Comparison of ENCODE assay signal across 9 cellular contexts in genomic region chr22:31230871-31231621, GRCh38. TPM values are rescaled to one million over a fixed set of nuclear protein-coding genes. Genes with fewer than 3 reads are reported as not detected.
DNase-seq lines count a peak whose midpoint lies in the region; TF ChIP-seq lines count a peak whose summit lies in the region.
"Had no signal": no experiment of that assay in that cellular context is flagged by ENCODE, and none has a peak within 500 bp of the region (broad histone marks: within the 10 kb centered on the region; RNA-seq: fewer than 3 reads in every experiment).

No MANE protein-coding gene starts in this region.

- WGBS in GM23248 (ENCODE audit: low coverage in 1 of 2, low lambda C conversion rate in 2 of 2, missing lambda C conversion rate in 2 of 2), 2 experiments, result 80 to 85% methylated on average over 3 of the region's 3 CpGs

- H3K79me2 ChIP-seq in GM23248 (ENCODE audit: insufficient read depth), result no peaks in the 10 kb centered on the region

- H3K4me3 Mint-ChIP-seq in MCF 10A (ENCODE audit: unreplicated experiment), result no peak overlapping the region
- H3K4me3 Mint-ChIP-seq: stimulated activated naive CD8-positive, alpha-beta T cell treated with anti-CD3 and anti-CD28 coated beads, Interleukin-15, amount 100 ng/mL, for 72 hours had no signal

- H3K27me3 ChIP-seq in GM23248 (replicated peaks; ENCODE audit: insufficient read depth) (no peaks in the 10 kb centered on the region), kidney epithelial cell (ENCODE audit: control insufficient read depth, insufficient read depth, low read length) (no peaks in the 10 kb centered on the region)

- no peak overlapping the region for H2AFZ ChIP-seq in GM23248

- POLR2A ChIA-PET in MCF 10A (lab: Yijun Ruan, JAX), result interaction anchor here (0.6 to 4.6 kb wide), 8 partner anchors 12 to 123 kb away, joined by 3 to 32 read pairs (median 7); partner anchors contain the start of genes LIMK2, RNF185 and SELENOM

- TF ChIP-seq CTCF in MCF 10A (IDR thresholded peaks at IDR 0.05; ENCODE audit: unreplicated experiment), result peak; percentile 57
- TF ChIP-seq CTCF in kidney epithelial cell (IDR thresholded peaks at IDR 0.05; ENCODE audit: insufficient read depth, low read length, poor library complexity, severe bottlenecking), result peak; percentile 72

- no peaks in the 10 kb centered on the region for H4K20me1 ChIP-seq in GM23248 (ENCODE audit: insufficient read depth)

- no peaks in the 10 kb centered on the region for H3F3A ChIP-seq in GM23248 (ENCODE audit: insufficient read depth)

- no peaks in the 10 kb centered on the region for H3K9me2 ChIP-seq in GM23248 (ENCODE audit: insufficient read depth)

- BruUV-seq in MCF 10A (replicated peaks; lab: Mats Ljungman, UMichigan), result no TSS peak

- H3K4me3 ChIP-seq in GM23248 (no peak overlapping the region), kidney epithelial cell (ENCODE audit: low read depth, low read length) (no peak overlapping the region)

- peaks cover 12% of the 10 kb centered on the region for H3K4me1 Mint-ChIP-seq in MCF 10A (ENCODE audit: insufficient read depth, unreplicated experiment)

- intact Hi-C loops in MCF 10A (cut with micrococcal nuclease), result loop anchor here (1.0 kb wide), 1 partner anchor 124 kb away; the partner anchor contains the start of gene SELENOM

- H3K27ac ChIP-seq in GM23248, result no peak overlapping the region

- H3K9ac ChIP-seq in GM23248, result no peak overlapping the region

- no peaks in the 10 kb centered on the region for H3K9me3 Mint-ChIP-seq in MCF 10A (ENCODE audit: unreplicated experiment)
- H3K9me3 Mint-ChIP-seq: stimulated activated naive CD8-positive, alpha-beta T cell treated with anti-CD3 and anti-CD28 coated beads, Interleukin-15, amount 100 ng/mL, for 72 hours had no signal

- CTCF ChIA-PET in MCF 10A (lab: Yijun Ruan, JAX), result interaction anchor here (0.6 to 6.4 kb wide), 32 partner anchors 8 to 985 kb away, joined by 3 to 62 read pairs (median 5); partner anchors contain the start of genes LIMK2, PLA2G3 and SELENOM

- peaks cover 16% of the 10 kb centered on the region for H3K36me3 Mint-ChIP-seq in MCF 10A (ENCODE audit: insufficient read depth, unreplicated experiment)

- H3K4me1 ChIP-seq in GM23248 (ENCODE audit: insufficient read depth), result 0 out of 2 replicates have a peak, but pooled peaks cover 7% of the 10 kb centered on the region

- peak; percentile 71 for DNase-seq in CD1c-positive myeloid dendritic cell (ENCODE audit: extremely low spot score)
- DNase-seq in GM23248, result peak; percentile 74
- DNase-seq in SW480 (ENCODE audit: low spot score), result peak; percentile 13
- peak; percentile 47 for DNase-seq in MCF 10A (ENCODE audit: unreplicated experiment)
- DNase-seq in kidney epithelial cell (ENCODE audit: low read depth), result no peak
- peak in 2 of 3 experiments; percentile 18 to 37 for DNase-seq in stimulated activated CD4-positive, alpha-beta T cell treated with anti-CD3 and anti-CD28 coated beads, TNF-alpha, amount 100 ng/mL, for 4 hours (ENCODE audit: low read depth in 3 of 3)
- no peak for DNase-seq in ecto neural progenitor cell (ENCODE audit: low spot score)
- DNase-seq in NCI-H1105 treated with DMSO at 0.1 percent for 48 hours (lab: John Stamatoyannopoulos, UW), result no peak

- H3K27me3 Mint-ChIP-seq in MCF 10A (ENCODE audit: insufficient read depth, unreplicated experiment), result no peaks in the 10 kb centered on the region
- H3K27me3 Mint-ChIP-seq: stimulated activated naive CD8-positive, alpha-beta T cell treated with anti-CD3 and anti-CD28 coated beads, Interleukin-15, amount 100 ng/mL, for 72 hours had no signal

- peak overlapping the region; percentile 46 for H3K27ac Mint-ChIP-seq in MCF 10A (ENCODE audit: low read depth, unreplicated experiment)

- no peak overlapping the region for H3K4me2 ChIP-seq in GM23248 (ENCODE audit: unreplicated experiment)

- in situ Hi-C loops in GM23248 (cut with MboI), result no loop called here

- no peaks in the 10 kb centered on the region for H3K9me3 ChIP-seq in GM23248 (ENCODE audit: low read depth)

- no peaks in the 10 kb centered on the region; the same call in 1 of the 2 replicates for H3K36me3 ChIP-seq in GM23248 (ENCODE audit: low read depth)
- H3K36me3 ChIP-seq in kidney epithelial cell (ENCODE audit: control insufficient read depth, insufficient read depth, low read length), result no peaks in the 10 kb centered on the region

RNA-seq across cellular contexts. Expression of gene LIMK2, which starts 18.9 kb away (rescaled TPM):
- 19.3 and 19.5 TPM in 2 replicates for total RNA-seq in GM23248 (2014; rRNA removed; shearing (Covaris generic))
- polyA plus RNA-seq in GM23248 (2016; fragmentation: Nextera tagmentation; extraction: Ambion mirVana), result 10.7 and 11.1 TPM in 2 replicates
- total RNA-seq in MCF 10A (2022) (74.4 and 126 TPM in 2 replicates), kidney epithelial cell (37.2 and 41.4 TPM in 2 replicates)

Comparison
In these comparisons a context has a peak if more than half of its experiments do, and no peak if none do; other contexts are left out.
1. DNase-seq: peak in CD1c-positive myeloid dendritic cell (single experiment), GM23248 (single experiment), SW480 (single experiment), MCF 10A (single experiment) and stimulated activated CD4-positive, alpha-beta T cell treated with anti-CD3 and anti-CD28 coated beads, TNF-alpha, amount 100 ng/mL, for 4 hours (2 of 3); none in kidney epithelial cell (single experiment), ecto neural progenitor cell (single experiment) and NCI-H1105 treated with DMSO at 0.1 percent for 48 hours (single experiment).